10 cellular contexts compared by ENCODE assay signal in the genomic region with DNA sequence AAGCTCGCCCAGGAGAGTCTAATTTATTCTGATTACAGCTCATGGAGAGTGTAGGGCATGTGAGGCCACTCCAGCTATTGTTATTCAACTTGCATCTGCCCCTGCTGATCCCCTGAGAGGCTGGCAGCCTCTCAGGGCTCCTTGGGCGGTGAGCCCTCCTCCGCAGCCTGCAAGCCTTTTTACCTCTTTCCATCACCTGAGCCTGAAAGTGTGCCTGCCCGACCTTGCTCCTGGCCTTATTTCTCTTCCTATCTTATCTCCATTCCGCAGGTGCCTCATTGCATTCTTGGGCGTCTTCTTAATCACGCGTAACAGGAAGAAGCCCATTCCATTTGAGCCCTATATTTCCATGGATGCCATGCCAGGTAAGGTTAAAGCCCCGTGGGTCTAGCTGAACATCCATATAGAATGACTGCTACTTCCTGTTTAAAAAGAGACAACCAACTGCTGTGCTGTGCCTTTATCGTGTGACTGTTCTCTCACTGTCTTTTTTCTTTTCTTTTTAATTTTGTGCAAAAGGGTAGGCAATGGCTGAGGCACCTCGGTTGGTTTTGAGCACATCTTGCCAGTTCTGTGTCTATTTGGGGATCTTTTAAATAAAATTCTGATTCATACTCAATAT. TPM values are rescaled to one million over a fixed set of nuclear protein-coding genes. Genes with fewer than 3 reads are reported as not detected.
A peak's percentile ranks its signal among the peaks of the same experiment; 100 is the strongest.
DNase-seq lines count a peak whose midpoint lies in the region; ATAC-seq and TF ChIP-seq lines count a peak whose summit lies in the region.
"Had no signal": no experiment of that assay in that cellular context is flagged by ENCODE, and none has a peak within 500 bp of the region (broad histone marks: within the 10 kb centered on the region; RNA-seq: fewer than 3 reads in every experiment).

No MANE protein-coding gene starts in this region.

- peak overlapping the region; percentile 78 for H3K27ac Mint-ChIP-seq in osteocyte (ENCODE audit: unreplicated experiment)

- peaks cover 25% of the 10 kb centered on the region for H3K4me1 Mint-ChIP-seq in osteocyte (ENCODE audit: unreplicated experiment)

- TF ChIP-seq CTCF in osteocyte (IDR thresholded peaks at IDR 0.05): no peak

- H3K9me3 Mint-ChIP-seq in osteocyte (ENCODE audit: unreplicated experiment): no peaks in the 10 kb centered on the region

- intact Hi-C loops in Right ventricle myocardium inferior (cut with DNase I): no loop called here

- ATAC-seq in HG03097 (IDR thresholded peaks at IDR 0.05; ENCODE audit: low FRiP score, unreplicated experiment): no peak
- no peak for ATAC-seq in GM19324 (IDR thresholded peaks at IDR 0.05; ENCODE audit: low FRiP score, unreplicated experiment)
- ATAC-seq in Right ventricle myocardium inferior: no peak

- peaks cover 24% of the 10 kb centered on the region for H3K36me3 Mint-ChIP-seq in osteocyte (ENCODE audit: unreplicated experiment)

- no peaks in the 10 kb centered on the region for H3K27me3 Mint-ChIP-seq in osteocyte (ENCODE audit: unreplicated experiment)

- peak overlapping the region; percentile 3 for H3K4me3 Mint-ChIP-seq in osteocyte (ENCODE audit: unreplicated experiment)

- DNase-seq in DMS153 (lab: John Stamatoyannopoulos, UW) (peak; percentile 51), DMS153 treated with DMSO at 0.1 percent for 48 hours (lab: John Stamatoyannopoulos, UW; ENCODE audit: unreplicated experiment) (no peak), NCI-H2107 (lab: John Stamatoyannopoulos, UW) (peak; percentile 76), astrocyte of the hippocampus (ENCODE audit: low read depth, low spot score) (peak; percentile 15), osteocyte (ENCODE audit: extremely low spot score, unreplicated experiment) (no peak), Right ventricle myocardium inferior (ENCODE audit: missing footprints) (no peak)
- DNase-seq: NCI-H526 treated with DMSO at 0.1 percent for 48 hours, sigmoid colon had no signal

RNA-seq across cellular contexts. Expression of gene RCAN3, which starts 38.8 kb away (rescaled TPM):
- total RNA-seq in osteocyte: 9.8 and 10.3 TPM in 2 replicates
- total RNA-seq in Right ventricle myocardium inferior: 5.9 TPM

RNA-seq across cellular contexts. Expression of gene NIPAL3, which starts 48.3 kb away (rescaled TPM):
- total RNA-seq in osteocyte (25.8 and 28.4 TPM in 2 replicates), Right ventricle myocardium inferior (30.9 TPM)

RNA-seq across cellular contexts. Expression of gene STPG1, which starts 50.3 kb away (rescaled TPM):
- 5.3 and 5.4 TPM in 2 replicates for total RNA-seq in osteocyte
- 6.8 TPM for total RNA-seq in Right ventricle myocardium inferior

Comparison
In these comparisons a context has a peak if more than half of its experiments do, and no peak if none do; other contexts are left out.
1. DNase-seq: peak in DMS153 (single experiment), NCI-H2107 (single experiment) and astrocyte of the hippocampus (single experiment); none in DMS153 treated with DMSO at 0.1 percent for 48 hours (single experiment), osteocyte (single experiment) and Right ventricle myocardium inferior (single experiment).